28 cellular contexts compared by ENCODE assay signal in genomic region chr6:85473748-85474147, GRCh38.
"Had no signal": no experiment of that assay in that cellular context is flagged by ENCODE, and none has a peak within 500 bp of the region (broad histone marks: within the 10 kb centered on the region; RNA-seq: fewer than 3 reads in every experiment).

No MANE protein-coding gene starts in this region.

- H3K4me2 ChIP-seq: hepatocyte had no signal

- H2AFZ ChIP-seq: hepatocyte had no signal

- H3K9me3 Mint-ChIP-seq: activated CD4-positive, alpha-beta T cell treated with anti-CD3 and anti-CD28 coated beads, Interleukin-2, amount 10 ng/mL, durations not matched to agents 7 days and 5 days; activated CD8-positive, alpha-beta T cell treated with anti-CD3 and anti-CD28 coated beads for 36 hours; activated naive CD4-positive, alpha-beta T cell treated with anti-CD3 and anti-CD28 coated beads, Interleukin-2, amount 50 U/mL, for 24 hours; T-helper 2 cell treated with Interferon-gamma antibody and Interleukin-4, amounts not matched to agents 5 μg/mL and 100 μg/mL, for 36 hours had no signal

- H3K27me3 Mint-ChIP-seq: activated CD8-positive, alpha-beta memory T cell treated with anti-CD3 and anti-CD28 coated beads, Interleukin-2, amount 10 ng/mL, durations not matched to agents 7 days and 5 days; activated CD8-positive, alpha-beta T cell treated with anti-CD3 and anti-CD28 coated beads for 36 hours had no signal

- DNase-seq: activated CD4-positive, alpha-beta T cell treated with anti-CD3 and anti-CD28 coated beads, Interleukin-2, amount 10 ng/mL, durations not matched to agents 7 days and 5 days; activated CD4-positive, CD25-positive, alpha-beta regulatory T cell treated with anti-CD3 and anti-CD28 coated beads, Interleukin-2, amount 50 U/mL, for 72 hours; activated CD8-positive, alpha-beta memory T cell treated with anti-CD3 and anti-CD28 coated beads, Interleukin-2, amount 10 ng/mL, durations not matched to agents 7 days and 5 days; activated CD8-positive, alpha-beta T cell treated with anti-CD3 and anti-CD28 coated beads for 36 hours; activated gamma-delta T cell treated with Interleukin-2 at 50 U/mL for 16 hours; activated T-cell treated with anti-CD3 and anti-CD28 coated beads for 4 hours; anterior cingulate cortex; caudate nucleus; dermis blood vessel endothelial cell; effector CD8-positive, alpha-beta T cell; glutamatergic neuron; left colon; lower lobe of right lung; naive thymus-derived CD4-positive, alpha-beta T cell; occipital lobe; retina; stimulated activated CD4-positive, alpha-beta T cell treated with anti-CD3 and anti-CD28 coated beads, Interleukin-4, amount 100 ng/mL, for 1 hour; stimulated activated naive CD4-positive, alpha-beta T cell; testis; trophoblast cell; uterus; WERI-Rb-1 had no signal

- H3K79me2 ChIP-seq: hepatocyte had no signal

- H3K36me3 Mint-ChIP-seq: activated naive CD4-positive, alpha-beta T cell treated with anti-CD3 and anti-CD28 coated beads, Interleukin-2, amount 50 U/mL, for 24 hours; brain had no signal

- H3K27ac ChIP-seq: hepatocyte, lower lobe of right lung, testis, uterus, WERI-Rb-1 had no signal

- H3K27ac Mint-ChIP-seq: activated CD4-positive, alpha-beta T cell treated with anti-CD3 and anti-CD28 coated beads, Interleukin-2, amount 10 ng/mL, durations not matched to agents 7 days and 5 days; activated CD8-positive, alpha-beta memory T cell treated with anti-CD3 and anti-CD28 coated beads, Interleukin-2, amount 10 ng/mL, durations not matched to agents 7 days and 5 days; activated CD8-positive, alpha-beta T cell treated with anti-CD3 and anti-CD28 coated beads for 36 hours; activated naive CD4-positive, alpha-beta T cell treated with anti-CD3 and anti-CD28 coated beads, Interleukin-2, amount 50 U/mL, for 24 hours; brain; naive thymus-derived CD4-positive, alpha-beta T cell; T-helper 2 cell treated with Interferon-gamma antibody and Interleukin-4, amounts not matched to agents 5 μg/mL and 100 μg/mL, for 36 hours had no signal

- H3K36me3 ChIP-seq: lower lobe of right lung, uterus, WERI-Rb-1 had no signal

- FAIRE-seq: frontal cortex had no signal

- ATAC-seq: activated CD8-positive, alpha-beta memory T cell treated with anti-CD3 and anti-CD28 coated beads, Interleukin-2, amount 10 ng/mL, durations not matched to agents 7 days and 5 days; activated CD8-positive, alpha-beta T cell treated with anti-CD3 and anti-CD28 coated beads for 36 hours; left colon; lower lobe of right lung; naive thymus-derived CD4-positive, alpha-beta T cell had no signal

- H3K4me3 ChIP-seq: hepatocyte, lower lobe of right lung, testis, uterus had no signal

- H3K27me3 ChIP-seq: hepatocyte, testis, uterus had no signal

- H3K4me1 ChIP-seq: lower lobe of right lung, testis, uterus had no signal

- H3K4me3 Mint-ChIP-seq: activated CD4-positive, alpha-beta T cell treated with anti-CD3 and anti-CD28 coated beads, Interleukin-2, amount 10 ng/mL, durations not matched to agents 7 days and 5 days; activated CD8-positive, alpha-beta memory T cell treated with anti-CD3 and anti-CD28 coated beads, Interleukin-2, amount 10 ng/mL, durations not matched to agents 7 days and 5 days; activated CD8-positive, alpha-beta T cell treated with anti-CD3 and anti-CD28 coated beads for 36 hours; activated naive CD4-positive, alpha-beta T cell treated with anti-CD3 and anti-CD28 coated beads, Interleukin-2, amount 50 U/mL, for 24 hours; brain; naive thymus-derived CD4-positive, alpha-beta T cell; neural crest cell; T-helper 2 cell treated with Interferon-gamma antibody and Interleukin-4, amounts not matched to agents 5 μg/mL and 100 μg/mL, for 36 hours had no signal

- H3K9me3 ChIP-seq: lower lobe of right lung, testis had no signal

- H3K4me1 Mint-ChIP-seq: activated naive CD4-positive, alpha-beta T cell treated with anti-CD3 and anti-CD28 coated beads, Interleukin-2, amount 50 U/mL, for 24 hours; neural crest cell had no signal
